In genomic region chr16:89442990-89443726, GRCh38 we compare ENCODE assay signal across 9 cellular contexts. TPM values are rescaled to one million over a fixed set of nuclear protein-coding genes. Genes with fewer than 3 reads are reported as not detected.
DNase-seq lines count a peak whose midpoint lies in the region; ATAC-seq and TF ChIP-seq lines count a peak whose summit lies in the region.
"Had no signal": no experiment of that assay in that cellular context is flagged by ENCODE, and none has a peak within 500 bp of the region (broad histone marks: within the 10 kb centered on the region; RNA-seq: fewer than 3 reads in every experiment).

No MANE protein-coding gene starts in this region.

- H2AFZ ChIP-seq in mesenchymal stem cell (ENCODE audit: low read depth, low read length) (no peak overlapping the region), MM.1S (ENCODE audit: low read length) (no peak overlapping the region)

- H3K4me1 ChIP-seq in mesenchymal stem cell (ENCODE audit: control insufficient read depth, insufficient read depth, low read depth, low read length) (peaks cover 42% of the 10 kb centered on the region), aorta (ENCODE audit: control insufficient read depth in 1 of 2, insufficient read depth in 2 of 2, low read length in 2 of 2) (peaks cover 0 to 6% of the 10 kb centered on the region in 2 donors), MM.1S (ENCODE audit: low read length) (peaks cover 7% of the 10 kb centered on the region; the same call in 1 of the 2 replicates)

- H3K79me1 ChIP-seq in mesenchymal stem cell (replicated peaks; ENCODE audit: low read length, poor library complexity, severe bottlenecking): no peaks in the 10 kb centered on the region

- no peak overlapping the region for H3K4ac ChIP-seq in mesenchymal stem cell (ENCODE audit: low read depth in 1 of 2, low read length in 2 of 2)

- H3K23ac ChIP-seq in mesenchymal stem cell (ENCODE audit: low read length in 2 of 2): peak overlapping the region in 1 of 2 experiments; percentile 75

- no peak overlapping the region for H2BK15ac ChIP-seq in mesenchymal stem cell (ENCODE audit: low read depth, poor library complexity, severe bottlenecking)

- no peaks in the 10 kb centered on the region for H3K27me3 ChIP-seq in mesenchymal stem cell (ENCODE audit: control insufficient read depth in 1 of 2, insufficient read depth in 1 of 2, low read length in 2 of 2)
- H3K27me3 ChIP-seq in aorta (ENCODE audit: control insufficient read depth in 1 of 2, insufficient read depth in 2 of 2, low read length in 1 of 2): no peaks in the 10 kb centered on the region
- H3K27me3 ChIP-seq in MM.1S (replicated peaks; ENCODE audit: insufficient read depth, low read length): no peaks in the 10 kb centered on the region

- no peak overlapping the region for H2BK5ac ChIP-seq in mesenchymal stem cell (ENCODE audit: low read depth, low read length, poor library complexity, severe bottlenecking)

- intact Hi-C loops in aorta (cut with DNase I): no loop called here

- peaks cover 97% of the 10 kb centered on the region for H3K79me2 ChIP-seq in MM.1S (ENCODE audit: low read length)

- H3K9me2 ChIP-seq in MM.1S (replicated peaks; ENCODE audit: insufficient read depth, low read length): no peaks in the 10 kb centered on the region

- ATAC-seq in aorta (ENCODE audit: low FRiP score): peak; percentile 34
- no peak for ATAC-seq in HG02759 (IDR thresholded peaks at IDR 0.05; ENCODE audit: unreplicated experiment)

- H2BK120ac ChIP-seq in mesenchymal stem cell (ENCODE audit: low read depth, low read length): no peak overlapping the region

- no peak overlapping the region for H3K18ac ChIP-seq in mesenchymal stem cell (ENCODE audit: low read depth in 1 of 2, low read length in 2 of 2)

- no peak overlapping the region for H4K91ac ChIP-seq in mesenchymal stem cell (ENCODE audit: low read length)

- no peaks in the 10 kb centered on the region for H3F3A ChIP-seq in MM.1S (ENCODE audit: insufficient read depth, low read length)

- H3K27ac ChIP-seq in mesenchymal stem cell (ENCODE audit: low read length, poor library complexity, severe bottlenecking) (peak overlapping the region; percentile 55), aorta (ENCODE audit: low read depth in 1 of 2, low read length in 2 of 2) (peak overlapping the region in 1 of 2 donors; percentile 9), MM.1S (ENCODE audit: low read length) (no peak overlapping the region)

- H3K4me2 ChIP-seq in mesenchymal stem cell (ENCODE audit: low read length, poor library complexity, severe bottlenecking) (peak overlapping the region; percentile 5), MM.1S (ENCODE audit: low read depth, low read length) (no peak overlapping the region)

- WGBS in mesenchymal stem cell: 63% methylated on average over 13 of the region's 13 CpGs
- 20 to 22% methylated on average over 13 of the region's 13 CpGs for WGBS in aorta, 2 donors

- DNase-seq in DMS79 treated with DMSO at 0.1 percent for 48 hours (lab: John Stamatoyannopoulos, UW) (peak; percentile 71), NCI-H2029 (lab: John Stamatoyannopoulos, UW) (peak; percentile 38), cerebellar cortex (ENCODE audit: low spot score) (peak; percentile 70), mesenchymal stem cell (peak; percentile 60), aorta (peak in 1 of 2 donors; percentile 70), MM.1S (no peak), GM13977 (ENCODE audit: low spot score) (no peak)

- H3K9ac ChIP-seq in mesenchymal stem cell (ENCODE audit: low read length) (peak overlapping the region; percentile 89), MM.1S (ENCODE audit: low read length) (no peak overlapping the region)

- in situ Hi-C loops in GM13977 (cut with MboI; ENCODE audit: low pct_unique_long_range_greater_than_20kb, low sequenced_read_pairs, unreplicated experiment): no loop called here

- H4K20me1 ChIP-seq in MM.1S (ENCODE audit: insufficient read depth, low read length): peaks cover 40% of the 10 kb centered on the region

- H3K4me3 ChIP-seq in mesenchymal stem cell (ENCODE audit: insufficient read depth in 1 of 2, low read depth in 1 of 2, low read length in 2 of 2) (peak overlapping the region in 1 of 2 experiments; percentile 54), aorta (ENCODE audit: low read length in 2 of 2) (no peak overlapping the region), MM.1S (ENCODE audit: low read length) (no peak overlapping the region)
- H3K4me3 ChIP-seq: SK-N-MC had no signal

- H3K36me3 ChIP-seq in mesenchymal stem cell (ENCODE audit: control insufficient read depth in 1 of 2, insufficient read depth in 2 of 2, low read depth in 1 of 2, low read length in 2 of 2) (no peaks in the 10 kb centered on the region), aorta (ENCODE audit: control insufficient read depth in 1 of 2, insufficient read depth in 2 of 2, low read length in 1 of 2) (no peaks in the 10 kb centered on the region), MM.1S (replicated peaks; ENCODE audit: insufficient read depth, low read length) (no peaks in the 10 kb centered on the region)

- no peaks in the 10 kb centered on the region for H3K9me3 ChIP-seq in mesenchymal stem cell (ENCODE audit: control insufficient read depth, low read length)
- H3K9me3 ChIP-seq in aorta (ENCODE audit: control insufficient read depth, low read length): no peaks in the 10 kb centered on the region
- no peaks in the 10 kb centered on the region for H3K9me3 ChIP-seq in MM.1S (replicated peaks; ENCODE audit: insufficient read depth, low read length)

- H3K14ac ChIP-seq in mesenchymal stem cell (ENCODE audit: low read length in 2 of 2): peak overlapping the region in 1 of 2 experiments; percentile 82

- no peak for TF ChIP-seq CTCF in MM.1S (IDR thresholded peaks at IDR 0.05; ENCODE audit: low read length)
- TF ChIP-seq CTCF in GM13977 (IDR thresholded peaks at IDR 0.05; ENCODE audit: extremely low read depth, insufficient read depth, missing control alignments): no peak

- H4K8ac ChIP-seq in mesenchymal stem cell (ENCODE audit: low read length): no peak overlapping the region

- H2AK5ac ChIP-seq in mesenchymal stem cell (ENCODE audit: low read length, severe bottlenecking): no peak overlapping the region

- no peak overlapping the region for H2BK12ac ChIP-seq in mesenchymal stem cell (ENCODE audit: low read length in 2 of 2)

RNA-seq across cellular contexts. Expression of gene ANKRD11, which starts 47.2 kb away (rescaled TPM):
- polyA plus RNA-seq in mesenchymal stem cell (2013, experiment 1 of 2): 92.7 TPM
- polyA plus RNA-seq in mesenchymal stem cell (2013, experiment 2 of 2): 93.6 TPM
- total RNA-seq in aorta: 100 to 1,000 TPM; 124 to 139 TPM
- 10 to 100 TPM; 34.6 to 56.0 TPM for polyA plus RNA-seq in aorta

Comparison
In these comparisons a context has a peak if more than half of its experiments do, and no peak if none do; other contexts are left out.
1. DNase-seq: peak in DMS79 treated with DMSO at 0.1 percent for 48 hours (single experiment), NCI-H2029 (single experiment), cerebellar cortex (single experiment) and mesenchymal stem cell (single experiment); none in MM.1S (single experiment) and GM13977 (single experiment).